11 cellular contexts compared by ENCODE assay signal in genomic region chr10:95260909-95261552, GRCh38. TPM values are rescaled to one million over a fixed set of nuclear protein-coding genes. Genes with fewer than 3 reads are reported as not detected.
DNase-seq lines count a peak whose midpoint lies in the region; ATAC-seq and TF ChIP-seq lines count a peak whose summit lies in the region.
"Had no signal": no experiment of that assay in that cellular context is flagged by ENCODE, and none has a peak within 500 bp of the region (broad histone marks: within the 10 kb centered on the region; RNA-seq: fewer than 3 reads in every experiment).

No MANE protein-coding gene starts in this region.

- no peak overlapping the region for H3K4me3 Mint-ChIP-seq in osteocyte (ENCODE audit: unreplicated experiment)
- no peak overlapping the region for H3K4me3 Mint-ChIP-seq in activated CD8-positive, alpha-beta memory T cell treated with anti-CD3 and anti-CD28 coated beads, Interleukin-2, amount 10 ng/mL, durations not matched to agents 7 days and 5 days
- H3K4me3 Mint-ChIP-seq: CD4-positive, CD25-positive, alpha-beta regulatory T cell; neural crest cell had no signal

- no peaks in the 10 kb centered on the region for H3K27me3 Mint-ChIP-seq in osteocyte (ENCODE audit: unreplicated experiment)
- H3K27me3 Mint-ChIP-seq in activated CD8-positive, alpha-beta memory T cell treated with anti-CD3 and anti-CD28 coated beads, Interleukin-2, amount 10 ng/mL, durations not matched to agents 7 days and 5 days, result peaks cover 7% of the 10 kb centered on the region

- H3K27ac Mint-ChIP-seq in osteocyte (ENCODE audit: unreplicated experiment), result peak overlapping the region; percentile 95
- H3K27ac Mint-ChIP-seq in activated CD8-positive, alpha-beta memory T cell treated with anti-CD3 and anti-CD28 coated beads, Interleukin-2, amount 10 ng/mL, durations not matched to agents 7 days and 5 days, result no peak overlapping the region
- H3K27ac Mint-ChIP-seq: CD4-positive, CD25-positive, alpha-beta regulatory T cell had no signal

- POLR2A ChIA-PET in RWPE1 (lab: Yijun Ruan, JAX; ENCODE audit: low non-redundant PET), result no interaction called here

- peaks cover 42% of the 10 kb centered on the region for H3K4me1 Mint-ChIP-seq in osteocyte (ENCODE audit: unreplicated experiment)
- H3K4me1 Mint-ChIP-seq in activated CD8-positive, alpha-beta memory T cell treated with anti-CD3 and anti-CD28 coated beads, Interleukin-2, amount 10 ng/mL, durations not matched to agents 7 days and 5 days, result no peaks in the 10 kb centered on the region
- H3K4me1 Mint-ChIP-seq: CD4-positive, CD25-positive, alpha-beta regulatory T cell had no signal

- H3K9me3 Mint-ChIP-seq in osteocyte (ENCODE audit: unreplicated experiment), result peaks cover 7% of the 10 kb centered on the region
- no peaks in the 10 kb centered on the region for H3K9me3 Mint-ChIP-seq in activated CD8-positive, alpha-beta memory T cell treated with anti-CD3 and anti-CD28 coated beads, Interleukin-2, amount 10 ng/mL, durations not matched to agents 7 days and 5 days (ENCODE audit: low read depth)
- H3K9me3 Mint-ChIP-seq: CD4-positive, CD25-positive, alpha-beta regulatory T cell had no signal

- TF ChIP-seq CTCF in RWPE1 (conservative IDR thresholded peaks at IDR 0.05; ENCODE audit: low read depth) (no peak), osteocyte (IDR thresholded peaks at IDR 0.05) (no peak)

- no peak for ATAC-seq in activated CD8-positive, alpha-beta memory T cell treated with anti-CD3 and anti-CD28 coated beads, Interleukin-2, amount 10 ng/mL, durations not matched to agents 7 days and 5 days
- ATAC-seq in activated CD4-positive, CD25-positive, alpha-beta regulatory T cell treated with anti-CD3 and anti-CD28 coated beads, Interleukin-2, amount 50 U/mL, for 24 hours, result no peak

- peak overlapping the region; percentile 84 for H3K27ac ChIP-seq in RWPE1
- H3K27ac ChIP-seq in substantia nigra (ENCODE audit: low read depth, low read length, poor library complexity, severe bottlenecking), result no peak overlapping the region

- CTCF ChIA-PET in RWPE1 (lab: Yijun Ruan, JAX), result interaction anchor here (0.6 to 2.8 kb wide), 4 partner anchors 14 to 1253 kb away, joined by 4 to 10 read pairs (median 6); partner anchors contain the start of gene PDLIM1
- CTCF ChIA-PET in activated CD8-positive, alpha-beta memory T cell treated with anti-CD3 and anti-CD28 coated beads, Interleukin-2, amount 10 ng/mL, durations not matched to agents 7 days and 5 days (lab: Charles Lee), result no interaction called here

- peak; percentile 93 for DNase-seq in EH (ENCODE audit: low read depth)
- no peak for DNase-seq in RWPE1 (ENCODE audit: low spot score)
- peak; percentile 22 for DNase-seq in fibroblast of peridontal ligament (ENCODE audit: extremely low read depth)
- peak; percentile 30 for DNase-seq in osteocyte (ENCODE audit: extremely low spot score, unreplicated experiment)
- DNase-seq in NCI-H1417 (lab: John Stamatoyannopoulos, UW), result no peak
- no peak for DNase-seq in substantia nigra (lab: John Stamatoyannopoulos, UW)
- DNase-seq in activated CD8-positive, alpha-beta memory T cell treated with anti-CD3 and anti-CD28 coated beads, Interleukin-2, amount 10 ng/mL, durations not matched to agents 7 days and 5 days, result no peak
- DNase-seq: activated T-cell treated with anti-CD3 and anti-CD28 coated beads, Interleukin-2, amount 50 U/mL, for 1 hour; CD4-positive, CD25-positive, alpha-beta regulatory T cell had no signal

- peaks cover 29% of the 10 kb centered on the region for H3K36me3 Mint-ChIP-seq in osteocyte (ENCODE audit: unreplicated experiment)
- H3K36me3 Mint-ChIP-seq in activated CD8-positive, alpha-beta memory T cell treated with anti-CD3 and anti-CD28 coated beads, Interleukin-2, amount 10 ng/mL, durations not matched to agents 7 days and 5 days, result peaks cover 7% of the 10 kb centered on the region
- H3K36me3 Mint-ChIP-seq: CD4-positive, CD25-positive, alpha-beta regulatory T cell had no signal

RNA-seq across cellular contexts. Expression of gene PDLIM1, which starts 29.8 kb away (rescaled TPM):
- 71.7 and 73.8 TPM in 2 replicates for total RNA-seq in osteocyte
- total RNA-seq in activated CD8-positive, alpha-beta memory T cell treated with anti-CD3 and anti-CD28 coated beads, Interleukin-2, amount 10 ng/mL, durations not matched to agents 7 days and 5 days, result 10 to 100 TPM in 1 of 2 experiments, 1 to 10 TPM in 1; 4.8 to 22.7 TPM

Comparison
In these comparisons a context has a peak if more than half of its experiments do, and no peak if none do; other contexts are left out.
1. DNase-seq: peak in EH (single experiment), fibroblast of peridontal ligament (single experiment) and osteocyte (single experiment); none in RWPE1 (single experiment), NCI-H1417 (0 of 3), substantia nigra (0 of 49) and activated CD8-positive, alpha-beta memory T cell treated with anti-CD3 and anti-CD28 coated beads, Interleukin-2, amount 10 ng/mL, durations not matched to agents 7 days and 5 days (single experiment).